In the genomic region with DNA sequence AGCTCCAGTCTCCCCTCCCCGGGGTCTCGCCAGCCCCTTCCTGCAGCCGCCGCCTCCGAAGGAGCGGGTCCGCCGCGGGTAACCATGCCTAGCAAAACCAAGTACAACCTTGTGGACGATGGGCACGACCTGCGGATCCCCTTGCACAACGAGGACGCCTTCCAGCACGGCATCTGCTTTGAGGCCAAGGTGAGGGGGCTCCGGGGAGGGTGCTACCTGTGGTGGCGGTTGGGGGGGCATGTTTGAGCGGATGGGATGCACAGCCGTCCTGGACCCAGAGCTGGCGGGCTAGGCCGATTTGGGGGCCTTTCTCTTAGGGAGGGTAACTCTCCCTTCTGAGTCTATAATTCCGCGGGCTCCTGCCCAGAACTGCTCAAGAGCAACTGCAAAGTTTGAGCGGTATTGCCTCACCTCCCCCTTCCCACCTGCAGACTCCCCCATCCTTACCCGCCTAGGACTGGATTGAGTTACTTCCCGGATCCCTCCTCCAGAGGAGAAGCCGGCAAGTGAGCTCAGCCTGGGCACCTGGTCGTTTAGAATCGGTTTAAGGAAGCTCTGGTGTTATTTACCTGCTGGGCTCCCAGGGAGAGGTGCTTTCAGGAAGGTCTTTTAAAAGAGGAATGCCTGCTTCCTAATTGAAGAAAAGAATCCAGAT, we compare ENCODE assay signal across 1 cellular context.
TF ChIP-seq lines count a peak whose summit lies in the region.

No MANE protein-coding gene starts in this region.

TF ChIP-seq in liver, 16 proteins besides CTCF, POLR2A, EP300 and RAD21 (continued from another document):
- TF ChIP-seq REST (IDR thresholded peaks at IDR 0.05) (no peak), HNF4A (conservative IDR thresholded peaks at IDR 0.05) (no peak), HNF4G (IDR thresholded peaks at IDR 0.05) (no peak), JUND (IDR thresholded peaks at IDR 0.05) (no peak), GABPA (IDR thresholded peaks at IDR 0.05 in 1 of 2, conservative IDR thresholded peaks at IDR 0.05 in 1 of 2) (no peak), FOXA2 (IDR thresholded peaks at IDR 0.05) (no peak)
